ENCODE assay signal across 26 cellular contexts in genomic region chr17:46774108-46774737, GRCh38. TPM values are rescaled to one million over a fixed set of nuclear protein-coding genes. Genes with fewer than 3 reads are reported as not detected.
A peak's percentile ranks its signal among the peaks of the same experiment; 100 is the strongest.
DNase-seq lines count a peak whose midpoint lies in the region; ATAC-seq, FAIRE-seq and TF ChIP-seq lines count a peak whose summit lies in the region.
"Had no signal": no experiment of that assay in that cellular context is flagged by ENCODE, and none has a peak within 500 bp of the region (broad histone marks: within the 10 kb centered on the region; RNA-seq: fewer than 3 reads in every experiment).

No MANE protein-coding gene starts in this region.

- H3K4me1 ChIP-seq in BLaER1 (peaks cover 59% of the 10 kb centered on the region), GM23248 (ENCODE audit: insufficient read depth) (no peaks in the 10 kb centered on the region), K562 (replicated peaks in 1 of 2; ENCODE audit: control insufficient read depth in 2 of 2, insufficient read depth in 2 of 2, low read length in 2 of 2) (peaks cover 33 to 65% of the 10 kb centered on the region in 2 experiments; a peak in 4 of 5 replicates), mesendoderm (ENCODE audit: control insufficient read depth, low read depth, low read length) (peaks cover 27% of the 10 kb centered on the region), gastrocnemius medialis (peaks cover 5 to 8% of the 10 kb centered on the region in 2 donors)

- FAIRE-seq in K562 (lab: Jason Lieb, UNC), result peak; percentile 77
- FAIRE-seq: G401.6 had no signal

- H3K27ac ChIP-seq in BLaER1, result no peak overlapping the region
- H3K27ac ChIP-seq in GM23248, result no peak overlapping the region
- peak overlapping the region; percentile 43; the same call in 2 of the 3 replicates for H3K27ac ChIP-seq in K562 (ENCODE audit: extremely low read depth, low read depth, low read length)
- peak overlapping the region; percentile 96 for H3K27ac ChIP-seq in mesendoderm (ENCODE audit: low read depth, low read length)
- H3K27ac ChIP-seq in caudate nucleus (ENCODE audit: low read depth, low read length), result no peak overlapping the region
- H3K27ac ChIP-seq in gastrocnemius medialis, result no peak overlapping the region
- H3K27ac ChIP-seq: parathyroid adenoma, RWPE1, stomach, tibial artery had no signal

- H3K9ac ChIP-seq in BLaER1, result no peak overlapping the region
- H3K9ac ChIP-seq in GM23248, result no peak overlapping the region
- peak overlapping the region in 1 of 2 experiments; percentile 11; a peak in 3 of 4 replicates for H3K9ac ChIP-seq in K562 (ENCODE audit: insufficient read depth in 1 of 2, low read depth in 2 of 2, low read length in 2 of 2)
- peak overlapping the region; percentile 60 for H3K9ac ChIP-seq in mesendoderm (ENCODE audit: low read length)
- H3K9ac ChIP-seq: parathyroid adenoma had no signal

- CTCF ChIA-PET in K562 (lab: Yijun Ruan, JAX; ENCODE audit: low intra/inter-chr PET ratio), result no interaction called here

- TF ChIP-seq CTCF in K562 (IDR thresholded peaks at IDR 0.05 in 2 of 3, conservative IDR thresholded peaks at IDR 0.05 in 1 of 3; ENCODE audit: insufficient read depth in 2 of 3, low read depth in 1 of 3, low read length in 3 of 3) (no peak), gastrocnemius medialis (IDR thresholded peaks at IDR 0.05 in 4 of 5, conservative IDR thresholded peaks at IDR 0.05 in 1 of 5) (no peak)

- no peak for TF ChIP-seq EP300 in K562 (IDR thresholded peaks at IDR 0.05; ENCODE audit: low read length)

- peaks cover 29% of the 10 kb centered on the region for H3K27me3 ChIP-seq in BLaER1
- H3K27me3 ChIP-seq in GM23248 (replicated peaks; ENCODE audit: insufficient read depth), result no peaks in the 10 kb centered on the region
- H3K27me3 ChIP-seq in K562 (ENCODE audit: control insufficient read depth in 2 of 2, insufficient read depth in 2 of 2, low read length in 2 of 2), result no peaks in the 10 kb centered on the region
- H3K27me3 ChIP-seq in mesendoderm (ENCODE audit: insufficient read depth, low read length, poor library complexity), result no peaks in the 10 kb centered on the region
- H3K27me3 ChIP-seq in gastrocnemius medialis, result peaks cover 28 to 37% (median 36%) of the 10 kb centered on the region in 3 donors

- no peaks in the 10 kb centered on the region for H3K9me2 ChIP-seq in GM23248 (ENCODE audit: insufficient read depth)

- in situ Hi-C loops in GM23248 (cut with MboI) (loop anchor here (10.0 kb wide), 1 partner anchor 51 kb away; no protein-coding TSS in a partner anchor), K562 (cut with MboI) (loop anchor here (25.0 kb wide), 1 partner anchor 337 kb away; no protein-coding TSS in a partner anchor), gastrocnemius medialis (cut with MboI; ENCODE audit: low sequenced_read_pairs in 4 of 4) (no loop called here)

- peak overlapping the region; percentile 88 for H3K56ac ChIP-seq in mesendoderm (ENCODE audit: low read length)

- TF ChIP-seq RAD21 in K562 (CRISPR knock-in tag; conservative IDR thresholded peaks at IDR 0.05 in 1 of 2, IDR thresholded peaks at IDR 0.05 in 1 of 2), result no peak

- intact Hi-C loops in K562 (cut with micrococcal nuclease), result no loop called here
- intact Hi-C loops in gastrocnemius medialis (cut with DNase I; ENCODE audit: low total_unique reads), result no loop called here

- H4K5ac ChIP-seq in mesendoderm (ENCODE audit: low read length), result no peak overlapping the region

- H3K18ac ChIP-seq in mesendoderm (ENCODE audit: low read length), result peak overlapping the region; percentile 62

- peak overlapping the region; percentile 97 for H2BK5ac ChIP-seq in mesendoderm (ENCODE audit: low read length)

- POLR2A ChIA-PET in K562 (lab: Yijun Ruan, JAX), result interaction anchor here (0.6 to 2.5 kb wide), 4 partner anchors 9 to 414 kb away, joined by 3 to 7 read pairs (median 4); no protein-coding TSS in a partner anchor

- no peak overlapping the region for H2AFZ ChIP-seq in GM23248
- peak overlapping the region; percentile 79 for H2AFZ ChIP-seq in K562 (ENCODE audit: low read depth, low read length)
- H2AFZ ChIP-seq: parathyroid adenoma had no signal

- H3K23ac ChIP-seq in mesendoderm (ENCODE audit: low read length), result peak overlapping the region; percentile 95

- H3K4me3 ChIP-seq in BLaER1 (no peak overlapping the region), GM23248 (no peak overlapping the region), K562 (no peak overlapping the region), mesendoderm (ENCODE audit: low read length) (no peak overlapping the region), gastrocnemius medialis (no peak overlapping the region)
- H3K4me3 ChIP-seq: stomach, tibial artery had no signal

- H4K8ac ChIP-seq in mesendoderm (ENCODE audit: low read depth, low read length), result no peak overlapping the region

- WGBS in GM23248 (ENCODE audit: low coverage in 1 of 2, low lambda C conversion rate in 2 of 2, missing lambda C conversion rate in 2 of 2), 2 experiments, result 98% methylated on average over 10 of the region's 10 CpGs
- 75% methylated on average over 10 of the region's 10 CpGs for whole genome bisulfite sequencing in K562 (ENCODE audit: insufficient coverage, low coverage, missing lambda C conversion rate)
- no CpG with 5 or more reads among the region's 10 CpGs for WGBS in mesendoderm (ENCODE audit: extremely low coverage, insufficient coverage, low lambda C conversion rate)

- H3K36me3 ChIP-seq in BLaER1 (no peaks in the 10 kb centered on the region), GM23248 (ENCODE audit: low read depth) (no peaks in the 10 kb centered on the region), K562 (ENCODE audit: control insufficient read depth, insufficient read depth, low read length) (no peaks in the 10 kb centered on the region), mesendoderm (ENCODE audit: control insufficient read depth, insufficient read depth, low read length) (peaks cover 2% of the 10 kb centered on the region), gastrocnemius medialis (no peaks in the 10 kb centered on the region)
- H3K36me3 ChIP-seq: stomach, tibial artery had no signal

- H3K79me2 ChIP-seq in GM23248 (ENCODE audit: insufficient read depth) (no peaks in the 10 kb centered on the region), K562 (ENCODE audit: control insufficient read depth, insufficient read depth, low read length) (peaks cover 7% of the 10 kb centered on the region; the same call in 2 of the 3 replicates), mesendoderm (ENCODE audit: control insufficient read depth, insufficient read depth, low read length) (peaks cover 31% of the 10 kb centered on the region)
- H3K79me2 ChIP-seq: parathyroid adenoma had no signal

- H2BK15ac ChIP-seq in mesendoderm (replicated peaks; ENCODE audit: low read depth), result peak overlapping the region; percentile 21

- H3F3A ChIP-seq in GM23248 (ENCODE audit: insufficient read depth), result no peaks in the 10 kb centered on the region

- no peaks in the 10 kb centered on the region for H3K9me1 ChIP-seq in K562 (ENCODE audit: control insufficient read depth, insufficient read depth, low read length)

- peak overlapping the region; percentile 90 for H2AK5ac ChIP-seq in mesendoderm (ENCODE audit: low read length)

- no peak for ATAC-seq in K562
- ATAC-seq in gastrocnemius medialis, result no peak
- ATAC-seq: activated T-cell treated with anti-CD3 and anti-CD28 coated beads, Interleukin-2, amount 50 U/mL, for 72 hours; T-helper 17 cell had no signal

- peak; percentile 29 for DNase-seq in GM23248
- peak in 1 of 4 experiments; percentile 55 for DNase-seq in K562 (ENCODE audit: extremely low read depth in 1 of 4, low spot score in 3 of 4)
- no peak for DNase-seq in mesendoderm
- no peak for DNase-seq in HK-2 (ENCODE audit: unreplicated experiment)
- no peak for DNase-seq in caudate nucleus (lab: John Stamatoyannopoulos, UW)
- no peak for DNase-seq in T-helper 2 cell
- DNase-seq in gastrocnemius medialis, result no peak
- DNase-seq: activated CD4-positive, alpha-beta T cell treated with anti-CD3 and anti-CD28 coated beads for 48 hours; activated naive CD4-positive, alpha-beta T cell treated with anti-CD3 and anti-CD28 coated beads for 36 hours; activated T-cell treated with anti-CD3 and anti-CD28 coated beads, Interleukin-2, amount 50 U/mL, for 72 hours; anterior cingulate cortex; kidney glomerular epithelial cell; mesenchymal stem cell; naive B cell; NCI-H1092; NCI-H187 treated with DMSO at 0.1 percent for 48 hours; NCI-H2227 treated with DMSO at 0.1 percent for 48 hours; stimulated activated CD8-positive, alpha-beta memory T cell treated with anti-CD3 and anti-CD28 coated beads, Interleukin-4, amount 100 ng/mL, for 48 hours; stomach; T-helper 17 cell had no signal

- no TSS peak for BruUV-seq in K562 (replicated peaks; lab: Mats Ljungman, UMichigan)

- H3K9me3 ChIP-seq in BLaER1, result no peaks in the 10 kb centered on the region
- no peaks in the 10 kb centered on the region for H3K9me3 ChIP-seq in GM23248 (ENCODE audit: low read depth)
- H3K9me3 ChIP-seq in K562 (replicated peaks; ENCODE audit: control insufficient read depth, insufficient read depth, low read depth, low read length), result no peaks in the 10 kb centered on the region
- H3K9me3 ChIP-seq in gastrocnemius medialis, result no peaks in the 10 kb centered on the region
- H3K9me3 ChIP-seq: stomach, tibial artery had no signal

- H4K20me1 ChIP-seq in BLaER1 (no peaks in the 10 kb centered on the region), GM23248 (ENCODE audit: insufficient read depth) (no peaks in the 10 kb centered on the region), K562 (replicated peaks; ENCODE audit: control insufficient read depth, insufficient read depth, low read length) (no peaks in the 10 kb centered on the region)

- H3K4me2 ChIP-seq in BLaER1, result peak overlapping the region; percentile 28; the same call in 1 of the 2 replicates
- no peak overlapping the region for H3K4me2 ChIP-seq in GM23248 (ENCODE audit: unreplicated experiment)
- H3K4me2 ChIP-seq in K562 (ENCODE audit: insufficient read depth, low read length), result peak overlapping the region; percentile 6; the same call in 1 of the 2 replicates
- no peak overlapping the region for H3K4me2 ChIP-seq in mesendoderm (ENCODE audit: low read length)

- H2BK120ac ChIP-seq in mesendoderm (ENCODE audit: low read depth, low read length), result peak overlapping the region; percentile 10

- peak overlapping the region; percentile 94 for H3K4ac ChIP-seq in mesendoderm (ENCODE audit: low read depth, low read length)

- TF ChIP-seq POLR2A in K562 (conservative IDR thresholded peaks at IDR 0.05), result no peak
- TF ChIP-seq POLR2A in gastrocnemius medialis (IDR thresholded peaks at IDR 0.05), result no peak

- peaks cover 31% of the 10 kb centered on the region for H3K79me1 ChIP-seq in mesendoderm (ENCODE audit: low read length)

RNA-seq across cellular contexts. Expression of gene WNT3, which starts 44.3 kb away (rescaled TPM):
- 1.5 and 3.0 TPM in 2 replicates for total RNA-seq in GM23248 (2014; rRNA removed; shearing (Covaris generic))
- polyA plus RNA-seq in GM23248 (2016; fragmentation: Nextera tagmentation; extraction: Ambion mirVana) (1.7 and 2.1 TPM in 2 replicates), K562 (2011; rRNA removed) (5.9 and 6.1 TPM in 2 replicates), K562 (2014; fragmentation: Illumina TruSeq; extraction: Trizol) (3.2 and 3.6 TPM in 2 replicates), K562 (2014; fragmentation: Nextera tagmentation; extraction: Ambion mirVana) (1 to 10 TPM; 2.1 to 3.5 TPM), K562 (2014; rRNA removed) (2.5 and 3.3 TPM in 2 replicates)
- 8.1 and 10.9 TPM in 2 replicates for total RNA-seq in K562 (2011; cell fraction: chromatin; rRNA removed; ENCODE audit: low replicate concordance)
- 6.1 and 6.8 TPM in 2 replicates for total RNA-seq in K562 (2011; cell fraction: nucleolus; rRNA removed)
- 7.8 and 8.3 TPM in 2 replicates for total RNA-seq in K562 (2011; cell fraction: nucleoplasm; rRNA removed)
- total RNA-seq in K562 (2014; rRNA removed) (1.5 and 2.9 TPM in 2 replicates), K562 (2014; rRNA removed; fragmentation: Illumina TruSeq; extraction: Trizol) (2.2 and 2.4 TPM in 2 replicates), K562 (2015; rRNA removed; fragmentation: Illumina TruSeq; extraction: Trizol) (2.6 and 2.8 TPM in 2 replicates), K562 (2021) (2.7 and 3.5 TPM in 2 replicates), gastrocnemius medialis (under 1 TPM in 1 of 4 donors, not detected in 3; 0.19 TPM)
- polyA plus RNA-seq in K562 (2011; cell fraction: cytosol; rRNA removed), result 3.4 and 3.9 TPM in 2 replicates
- 18.0 and 19.7 TPM in 2 replicates for polyA plus RNA-seq in K562 (2011; cell fraction: nucleus; rRNA removed)
- 2.5 and 2.8 TPM in 2 replicates for polyA plus RNA-seq in K562 (2012)
- 2.9 and 3.6 TPM in 2 replicates for polyA minus RNA-seq in K562 (2011; rRNA and poly(A)+ RNA removed)
- 2.0 and 2.4 TPM in 2 replicates for polyA minus RNA-seq in K562 (2011; cell fraction: cytosol; rRNA and poly(A)+ RNA removed)
- polyA minus RNA-seq in K562 (2011; cell fraction: nucleus; rRNA and poly(A)+ RNA removed), result 2.6 and 2.7 TPM in 2 replicates
- 50.0 TPM for polyA plus RNA-seq in mesendoderm (2013, experiment 1 of 2)
- polyA plus RNA-seq in mesendoderm (2013, experiment 2 of 2), result 49.3 TPM
- total RNA-seq: activated naive CD4-positive, alpha-beta T cell treated with anti-CD3 and anti-CD28 coated beads for 36 hours; CD4-positive, alpha-beta T cell; T-helper 17 cell had no signal

Comparison
In these comparisons a context has a peak if more than half of its experiments do, and no peak if none do; other contexts are left out.
1. H3K27ac ChIP-seq: peak in K562 (single experiment) and mesendoderm (single experiment); none in BLaER1 (single experiment), GM23248 (single experiment), caudate nucleus (single experiment) and gastrocnemius medialis (0 of 4).
2. H3K4me2 ChIP-seq: peak in BLaER1 (single experiment) and K562 (single experiment); none in GM23248 (single experiment) and mesendoderm (single experiment).
3. in situ Hi-C loops: an anchor here in GM23248 (10.0 kb wide) and K562 (25.0 kb wide); none called in gastrocnemius medialis.